1 cellular context compared by ENCODE assay signal in genomic region chr1:50333595-50333974, GRCh38.
TF ChIP-seq lines count a peak whose summit lies in the region.

No MANE protein-coding gene starts in this region.

TF ChIP-seq in HepG2, 621 proteins besides CTCF, POLR2A, EP300 and RAD21 (continued from another document):
- TF ChIP-seq KIAA2018 (CRISPR knock-in tag; IDR thresholded peaks at IDR 0.05; ENCODE audit: borderline replicate concordance) (no peak), ZNF546 (CRISPR knock-in tag; conservative IDR thresholded peaks at IDR 0.05) (no peak), ZNF83 (CRISPR knock-in tag; IDR thresholded peaks at IDR 0.05; ENCODE audit: borderline replicate concordance) (no peak), BRD4 (CRISPR knock-in tag; IDR thresholded peaks at IDR 0.05) (no peak), FUBP1 (CRISPR knock-in tag; IDR thresholded peaks at IDR 0.05; ENCODE audit: borderline replicate concordance) (no peak), MIXL1 (CRISPR knock-in tag; IDR thresholded peaks at IDR 0.05) (no peak), XRCC5 (optimal IDR thresholded peaks at IDR 0.05; ENCODE audit: low read length) (peak; percentile 75), FOXA3 (CRISPR knock-in tag; IDR thresholded peaks at IDR 0.05) (no peak), ZFP91 (CRISPR knock-in tag; IDR thresholded peaks at IDR 0.05; ENCODE audit: borderline replicate concordance) (peak; percentile 50; the same call in 1 of the 2 replicates), GABPB1 (CRISPR knock-in tag; IDR thresholded peaks at IDR 0.05) (peak; percentile 39; the same call in 1 of the 2 replicates), HNF1A (IDR thresholded peaks at IDR 0.05; ENCODE audit: low read depth) (no peak), HNF1A (CRISPR knock-in tag; IDR thresholded peaks at IDR 0.05; ENCODE audit: borderline replicate concordance) (no peak), RFX1 (IDR thresholded peaks at IDR 0.05) (no peak), NAIF1 (CRISPR knock-in tag; IDR thresholded peaks at IDR 0.05; ENCODE audit: borderline replicate concordance) (no peak), EHMT2 (IDR thresholded peaks at IDR 0.05; ENCODE audit: borderline replicate concordance, low read depth, low read length) (no peak), HOXA5 (CRISPR knock-in tag; IDR thresholded peaks at IDR 0.05) (0 out of 2 replicates have a peak, but pooled peaks have one; percentile 11), SRSF9 (IDR thresholded peaks at IDR 0.05; ENCODE audit: borderline replicate concordance, insufficient read depth, low read depth, low read length, poor library complexity, severe bottlenecking) (no peak), ZNF33A (CRISPR knock-in tag; IDR thresholded peaks at IDR 0.05; ENCODE audit: borderline replicate concordance) (no peak), FLYWCH1 (CRISPR knock-in tag; IDR thresholded peaks at IDR 0.05) (no peak), ZNF414 (CRISPR knock-in tag; IDR thresholded peaks at IDR 0.05) (no peak), KDM6A (CRISPR knock-in tag; IDR thresholded peaks at IDR 0.05; ENCODE audit: low read depth) (no peak)
